Comparison of ENCODE assay signal across 14 cellular contexts in the genomic region with DNA sequence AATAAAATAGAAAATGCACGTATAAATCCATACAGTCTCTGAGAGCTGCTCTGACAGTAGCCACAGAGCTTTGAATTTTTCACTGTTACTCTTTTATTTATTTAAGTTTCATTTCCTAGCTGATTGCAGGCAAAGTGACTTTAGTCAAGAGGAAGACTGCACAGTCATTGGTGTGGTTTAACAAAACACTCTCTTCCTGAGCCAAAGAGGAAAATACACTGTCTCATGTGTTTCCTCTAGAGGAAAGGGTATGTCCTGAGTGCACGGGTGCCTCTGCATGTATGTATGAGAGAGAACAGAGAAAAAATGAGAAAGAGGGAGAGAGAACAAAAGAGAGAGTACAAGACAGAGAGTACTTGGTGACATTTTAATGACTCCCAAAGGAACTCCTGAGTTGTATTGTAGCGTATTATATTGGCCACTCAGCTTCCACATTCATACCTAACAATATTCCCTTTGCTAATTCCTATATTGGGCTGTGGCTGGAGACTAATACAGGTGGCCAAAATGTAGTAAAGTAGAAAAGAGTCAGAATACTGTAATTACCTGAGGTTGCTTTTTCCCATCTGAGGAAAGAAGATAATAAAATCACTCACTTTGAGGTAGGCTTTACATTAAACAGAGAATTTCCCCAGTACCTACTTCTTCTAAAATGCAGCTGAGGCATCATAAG.
DNase-seq lines count a peak whose midpoint lies in the region; ATAC-seq and TF ChIP-seq lines count a peak whose summit lies in the region.
"Had no signal": no experiment of that assay in that cellular context is flagged by ENCODE, and none has a peak within 500 bp of the region (broad histone marks: within the 10 kb centered on the region; RNA-seq: fewer than 3 reads in every experiment).

Gene OR4D9, plus strand, starts transcription at position 623 of the 673 bp plus-strand sequence. CDS start 3,374 bp downstream, outside the sequence.

- TF ChIP-seq CTCF in NB4 (IDR thresholded peaks at IDR 0.05; ENCODE audit: low read depth, low read length) (no peak), cardiac fibroblast (IDR thresholded peaks at IDR 0.05; ENCODE audit: low read depth, low read length) (no peak), GM13977 (IDR thresholded peaks at IDR 0.05; ENCODE audit: extremely low read depth, insufficient read depth, missing control alignments) (no peak)

- DNase-seq in activated naive CD4-positive, alpha-beta T cell treated with anti-CD3 and anti-CD28 coated beads, Interleukin-2, amount 10 ng/mL, durations not matched to agents 7 days and 5 days, result peak; percentile 26
- no peak for DNase-seq in activated naive CD4-positive, alpha-beta T cell treated with anti-CD3 and anti-CD28 coated beads, Interleukin-2, amount 50 U/mL, for 16 hours
- peak; percentile 57 for DNase-seq in NB4 (ENCODE audit: low read depth)
- peak; percentile 3 for DNase-seq in cardiac fibroblast (ENCODE audit: low read depth in 2 of 2)
- no peak for DNase-seq in stimulated activated naive CD8-positive, alpha-beta T cell treated with anti-CD3 and anti-CD28 coated beads, Interleukin-15, Interleukin-2, amounts not matched to agents 100 U/mL and 50 U/mL, for 24 hours
- DNase-seq in GM13977 (ENCODE audit: low spot score), result no peak
- DNase-seq in HPDE6-E6E7 (ENCODE audit: extremely low spot score), result no peak
- DNase-seq: activated CD4-positive, alpha-beta T cell treated with anti-CD3 and anti-CD28 coated beads, Interleukin-2, amount 50 U/mL, for 48 hours; H7; MG63; NCI-H524 treated with DMSO at 0.1 percent for 48 hours; SJCRH30 had no signal

- H3K27me3 Mint-ChIP-seq in activated naive CD4-positive, alpha-beta T cell treated with anti-CD3 and anti-CD28 coated beads, Interleukin-2, amount 10 ng/mL, durations not matched to agents 7 days and 5 days, result peaks cover 10% of the 10 kb centered on the region

- CTCF ChIA-PET in activated naive CD4-positive, alpha-beta T cell treated with anti-CD3 and anti-CD28 coated beads, Interleukin-2, amount 10 ng/mL, durations not matched to agents 7 days and 5 days (lab: Charles Lee), result interaction anchor here (1.6 kb wide), 1 partner anchor 26 kb away, joined by 5 read pairs; no protein-coding TSS in a partner anchor

- peak; percentile 46 for ATAC-seq in stimulated activated naive CD8-positive, alpha-beta T cell treated with anti-CD3 and anti-CD28 coated beads, Interleukin-15, Interleukin-2, amounts not matched to agents 100 U/mL and 50 U/mL, for 24 hours
- ATAC-seq in GM21825 (IDR thresholded peaks at IDR 0.05; ENCODE audit: unreplicated experiment), result no peak
- ATAC-seq: stimulated activated memory B cell treated with anti-CD40 and anti-IgM and Interleukin-4, amounts not matched to agents 10 μg/mL and 1 μg/mL and 100 μg/mL, for 72 hours had no signal

- peak within 1 kb of the TSS; percentile 77 for H3K27ac Mint-ChIP-seq in activated naive CD4-positive, alpha-beta T cell treated with anti-CD3 and anti-CD28 coated beads, Interleukin-2, amount 10 ng/mL, durations not matched to agents 7 days and 5 days
- H3K27ac Mint-ChIP-seq: stimulated activated memory B cell treated with anti-CD40 and anti-IgM and Interleukin-4, amounts not matched to agents 10 μg/mL and 1 μg/mL and 100 μg/mL, for 72 hours had no signal

- H3K4me3 ChIP-seq in NB4 (ENCODE audit: low read depth, low read length), result no peak within 1 kb of the TSS
- H3K4me3 ChIP-seq in cardiac fibroblast (replicated peaks in 1 of 2; ENCODE audit: low read depth in 2 of 2, low read length in 2 of 2), result no peak within 1 kb of the TSS
- H3K4me3 ChIP-seq: MG63, SJCRH30 had no signal

- H3K4me3 Mint-ChIP-seq in activated naive CD4-positive, alpha-beta T cell treated with anti-CD3 and anti-CD28 coated beads, Interleukin-2, amount 10 ng/mL, durations not matched to agents 7 days and 5 days, result peak within 1 kb of the TSS; percentile 29
- H3K4me3 Mint-ChIP-seq: stimulated activated memory B cell treated with anti-CD40 and anti-IgM and Interleukin-4, amounts not matched to agents 10 μg/mL and 1 μg/mL and 100 μg/mL, for 72 hours had no signal

- no peaks in the 10 kb centered on the region for H3K36me3 Mint-ChIP-seq in activated naive CD4-positive, alpha-beta T cell treated with anti-CD3 and anti-CD28 coated beads, Interleukin-2, amount 10 ng/mL, durations not matched to agents 7 days and 5 days
- H3K36me3 Mint-ChIP-seq: stimulated activated memory B cell treated with anti-CD40 and anti-IgM and Interleukin-4, amounts not matched to agents 10 μg/mL and 1 μg/mL and 100 μg/mL, for 72 hours had no signal

- H3K9me3 Mint-ChIP-seq in activated naive CD4-positive, alpha-beta T cell treated with anti-CD3 and anti-CD28 coated beads, Interleukin-2, amount 10 ng/mL, durations not matched to agents 7 days and 5 days, result no peaks in the 10 kb centered on the region
- H3K9me3 Mint-ChIP-seq: stimulated activated memory B cell treated with anti-CD40 and anti-IgM and Interleukin-4, amounts not matched to agents 10 μg/mL and 1 μg/mL and 100 μg/mL, for 72 hours had no signal

- H3K4me1 Mint-ChIP-seq in activated naive CD4-positive, alpha-beta T cell treated with anti-CD3 and anti-CD28 coated beads, Interleukin-2, amount 10 ng/mL, durations not matched to agents 7 days and 5 days, result peaks cover 29% of the 10 kb centered on the region

- in situ Hi-C loops in GM13977 (cut with MboI; ENCODE audit: low pct_unique_long_range_greater_than_20kb, low sequenced_read_pairs, unreplicated experiment), result no loop called here

- no peak for TF ChIP-seq POLR2A in NB4 (IDR thresholded peaks at IDR 0.05; ENCODE audit: extremely low read depth, insufficient read length)

Comparison
In these comparisons a context has a peak if more than half of its experiments do, and no peak if none do; other contexts are left out.
1. DNase-seq: peak in activated naive CD4-positive, alpha-beta T cell treated with anti-CD3 and anti-CD28 coated beads, Interleukin-2, amount 10 ng/mL, durations not matched to agents 7 days and 5 days (single experiment), NB4 (single experiment) and cardiac fibroblast (2 of 2); none in activated naive CD4-positive, alpha-beta T cell treated with anti-CD3 and anti-CD28 coated beads, Interleukin-2, amount 50 U/mL, for 16 hours (single experiment), stimulated activated naive CD8-positive, alpha-beta T cell treated with anti-CD3 and anti-CD28 coated beads, Interleukin-15, Interleukin-2, amounts not matched to agents 100 U/mL and 50 U/mL, for 24 hours (single experiment), GM13977 (single experiment) and HPDE6-E6E7 (single experiment).